ENCODE assay signal across 23 cellular contexts in the genomic region with DNA sequence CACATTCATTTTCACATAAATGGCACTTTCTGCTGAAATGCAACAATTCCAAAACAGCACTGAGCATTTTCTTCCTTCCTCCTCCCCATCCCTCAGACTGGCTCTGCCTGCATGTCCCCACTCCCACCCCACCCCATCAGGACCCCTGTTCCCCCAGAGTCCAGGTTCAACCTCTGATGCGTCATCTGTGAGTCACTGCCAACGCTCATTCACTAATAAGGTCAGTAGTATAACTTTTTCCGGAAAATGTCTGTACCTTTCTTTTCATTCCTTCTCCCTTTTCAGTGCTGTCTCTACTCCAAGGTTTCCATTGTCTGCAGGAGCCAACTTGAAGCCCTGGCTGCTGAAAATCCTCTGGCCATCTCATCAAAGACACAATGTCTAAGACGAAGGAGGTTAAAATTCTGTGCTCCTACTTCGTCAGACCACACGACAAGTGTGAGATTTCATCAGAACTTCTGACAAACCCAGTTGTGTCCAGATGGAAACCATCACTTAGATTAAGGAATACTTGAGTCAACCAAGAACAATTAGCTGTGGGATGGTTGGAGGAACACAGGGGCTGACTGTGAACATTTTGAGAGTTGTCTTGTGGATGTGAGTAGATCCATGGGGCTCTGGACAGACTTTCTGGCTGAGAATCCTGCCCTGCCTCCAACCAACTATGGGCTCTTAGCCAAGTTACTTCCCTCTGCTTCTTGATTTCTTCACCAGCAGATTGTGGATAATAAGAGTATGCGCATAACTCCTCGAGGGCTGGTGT. TPM values are rescaled to one million over a fixed set of nuclear protein-coding genes. Genes with fewer than 3 reads are reported as not detected.
DNase-seq lines count a peak whose midpoint lies in the region; ATAC-seq, FAIRE-seq and TF ChIP-seq lines count a peak whose summit lies in the region.
"Had no signal": no experiment of that assay in that cellular context is flagged by ENCODE, and none has a peak within 500 bp of the region (broad histone marks: within the 10 kb centered on the region; RNA-seq: fewer than 3 reads in every experiment).

No MANE protein-coding gene starts in this region.

- no peak for TF ChIP-seq RAD21 in A549 (conservative IDR thresholded peaks at IDR 0.05 in 1 of 2, IDR thresholded peaks at IDR 0.05 in 1 of 2)
- no peak for TF ChIP-seq RAD21 in SK-N-SH (IDR thresholded peaks at IDR 0.05; ENCODE audit: low read length)

- peaks cover 15% of the 10 kb centered on the region for H3K4me1 ChIP-seq in A549
- H3K4me1 ChIP-seq in SK-N-SH (ENCODE audit: control insufficient read depth in 1 of 2, insufficient read depth in 2 of 2, low read depth in 1 of 2, low read length in 1 of 2): peaks cover 0 to 7% of the 10 kb centered on the region in 2 experiments; a peak in 1 of 4 replicates
- H3K4me1 ChIP-seq: neural progenitor cell, psoas muscle, SJCRH30 had no signal

- H3K27me3 ChIP-seq in SK-N-SH (ENCODE audit: insufficient read depth): no peaks in the 10 kb centered on the region
- H3K27me3 ChIP-seq: brain microvascular endothelial cell, neural progenitor cell had no signal

- TF ChIP-seq EP300 in A549 (IDR thresholded peaks at IDR 0.05) (no peak), SK-N-SH (IDR thresholded peaks at IDR 0.05; ENCODE audit: borderline replicate concordance in 1 of 2, low read depth in 1 of 2, low read length in 1 of 2) (no peak)

- H3K36me3 Mint-ChIP-seq in Calu3 (ENCODE audit: insufficient read depth, unreplicated experiment): no peaks in the 10 kb centered on the region
- H3K36me3 Mint-ChIP-seq: activated naive CD8-positive, alpha-beta T cell treated with anti-CD3 and anti-CD28 coated beads for 36 hours; CD8-positive, alpha-beta T cell; mesothelial cell of epicardium; neural progenitor cell had no signal

- H3K4me2 ChIP-seq in A549: peak overlapping the region; percentile 46
- H3K4me2 ChIP-seq in SK-N-SH: no peak overlapping the region
- H3K4me2 ChIP-seq: neural progenitor cell had no signal

- H2AFZ ChIP-seq in SK-N-SH (ENCODE audit: low read depth): no peak overlapping the region
- H2AFZ ChIP-seq: neural progenitor cell had no signal

- POLR2A ChIA-PET in A549 (lab: Yijun Ruan, JAX) (no interaction called here), SK-N-SH (lab: Yijun Ruan, JAX) (no interaction called here)

- peaks cover 17% of the 10 kb centered on the region for H3K27me3 Mint-ChIP-seq in Calu3 (ENCODE audit: unreplicated experiment)

- H3K9me2 ChIP-seq in SK-N-SH: no peaks in the 10 kb centered on the region

- CTCF ChIA-PET in A549 (lab: Yijun Ruan, JAX): interaction anchor here (0.8 to 1.4 kb wide), 3 partner anchors 81 to 219 kb away, joined by 3 to 5 read pairs (median 4); no protein-coding TSS in a partner anchor
- CTCF ChIA-PET in SK-N-SH (lab: Yijun Ruan, JAX): no interaction called here
- CTCF ChIA-PET in Calu3 (lab: Charles Lee): interaction anchor here (0.8 kb wide), 1 partner anchor 105 kb away, joined by 3 read pairs; a partner anchor contains a TSS

- H3K4me3 Mint-ChIP-seq in Calu3 (ENCODE audit: low read depth, unreplicated experiment): no peak overlapping the region
- H3K4me3 Mint-ChIP-seq: activated B cell treated with CpG ODN at 0.5 μM for 24 hours; activated CD8-positive, alpha-beta T cell treated with anti-CD3 and anti-CD28 coated beads for 36 hours; activated naive CD8-positive, alpha-beta T cell treated with anti-CD3 and anti-CD28 coated beads for 36 hours; CD8-positive, alpha-beta T cell; mesothelial cell of epicardium; neural progenitor cell; T-helper 17 cell had no signal

- DNase-seq in A549 (ENCODE audit: low read depth in 1 of 2, low spot score in 1 of 2) (no peak), ELR (ENCODE audit: low read depth) (peak; percentile 27), SK-N-SH (no peak), fibroblast of pulmonary artery (ENCODE audit: low read depth) (peak; percentile 93), Calu3 (no peak), hypothalamus (lab: John Stamatoyannopoulos, UW) (no peak)
- DNase-seq: ACHN; activated B cell treated with CpG ODN at 0.5 μM for 24 hours; activated CD8-positive, alpha-beta T cell treated with anti-CD3 and anti-CD28 coated beads for 36 hours; activated naive CD8-positive, alpha-beta T cell treated with anti-CD3 and anti-CD28 coated beads for 36 hours; activated T-cell treated with anti-CD3 and anti-CD28 coated beads, Interleukin-2, amount 50 U/mL, for 48 hours; brain microvascular endothelial cell; CD8-positive, alpha-beta T cell; DMS79; NCI-H526 treated with DMSO at 0.1 percent for 48 hours; OCI-M1; psoas muscle; SJCRH30; T-helper 17 cell had no signal

- TF ChIP-seq POLR2A in A549 (IDR thresholded peaks at IDR 0.05; ENCODE audit: low read length): no peak

- H3K4me3 ChIP-seq in A549 (no peak overlapping the region), SK-N-SH (ENCODE audit: low read depth in 2 of 2, low read length in 1 of 2) (no peak overlapping the region), fibroblast of pulmonary artery (replicated peaks; ENCODE audit: low read depth, low read length) (no peak overlapping the region)
- H3K4me3 ChIP-seq: neural progenitor cell, psoas muscle, SJCRH30 had no signal

- 60% methylated on average over 7 of the region's 8 CpGs for WGBS in A549 (ENCODE audit: missing lambda C conversion rate)
- 63% methylated on average over 8 of the region's 8 CpGs for WGBS in SK-N-SH (ENCODE audit: low lambda C conversion rate)

- H3K27ac Mint-ChIP-seq in Calu3 (ENCODE audit: unreplicated experiment): no peak overlapping the region
- H3K27ac Mint-ChIP-seq: activated B cell treated with CpG ODN at 0.5 μM for 24 hours; activated CD8-positive, alpha-beta T cell treated with anti-CD3 and anti-CD28 coated beads for 36 hours; activated naive CD8-positive, alpha-beta T cell treated with anti-CD3 and anti-CD28 coated beads for 36 hours; CD8-positive, alpha-beta T cell; mesothelial cell of epicardium; neural progenitor cell; T-helper 17 cell had no signal

- H3K9me3 ChIP-seq in A549 (no peaks in the 10 kb centered on the region), SK-N-SH (no peaks in the 10 kb centered on the region)
- H3K9me3 ChIP-seq: psoas muscle had no signal

- H3K9me3 Mint-ChIP-seq in Calu3 (ENCODE audit: low read depth, unreplicated experiment): peaks cover 6% of the 10 kb centered on the region
- H3K9me3 Mint-ChIP-seq: activated CD8-positive, alpha-beta T cell treated with anti-CD3 and anti-CD28 coated beads for 36 hours; CD8-positive, alpha-beta T cell; mesothelial cell of epicardium had no signal

- no peak overlapping the region for H3K9ac ChIP-seq in SK-N-SH
- H3K9ac ChIP-seq: neural progenitor cell had no signal

- BruUV-seq in Calu3 (replicated peaks; lab: Mats Ljungman, UMichigan): no TSS peak

- H3K79me2 ChIP-seq in SK-N-SH (ENCODE audit: insufficient read depth): no peaks in the 10 kb centered on the region

- no peaks in the 10 kb centered on the region for H3K36me3 ChIP-seq in SK-N-SH (replicated peaks in 1 of 2; ENCODE audit: control insufficient read depth in 1 of 2, insufficient read depth in 2 of 2, low read length in 1 of 2)
- H3K36me3 ChIP-seq: brain microvascular endothelial cell, neural progenitor cell, SJCRH30 had no signal

- peaks cover 5% of the 10 kb centered on the region for H3F3A ChIP-seq in SK-N-SH (replicated peaks; ENCODE audit: insufficient read depth)

- intact Hi-C loops in Calu3 (cut with micrococcal nuclease; ENCODE audit: unreplicated experiment): no loop called here

- TF ChIP-seq CTCF in A549 (IDR thresholded peaks at IDR 0.05) (no peak), SK-N-SH (IDR thresholded peaks at IDR 0.05) (no peak), fibroblast of pulmonary artery (IDR thresholded peaks at IDR 0.05; ENCODE audit: low read length, missing control alignments) (no peak), Calu3 (IDR thresholded peaks at IDR 0.05; ENCODE audit: unreplicated experiment) (no peak)

- FAIRE-seq in A549 (lab: Jason Lieb, UNC): no peak

- ATAC-seq in A549 (no peak), HG02610 (IDR thresholded peaks at IDR 0.05; ENCODE audit: unreplicated experiment) (no peak), GM18502 (IDR thresholded peaks at IDR 0.05; ENCODE audit: poor library complexity, unreplicated experiment) (no peak)
- ATAC-seq: activated CD8-positive, alpha-beta T cell treated with anti-CD3 and anti-CD28 coated beads for 36 hours; CD8-positive, alpha-beta T cell; psoas muscle; T-helper 17 cell had no signal

- H3K4me1 Mint-ChIP-seq in Calu3 (ENCODE audit: low read depth, unreplicated experiment): no peaks in the 10 kb centered on the region
- H3K4me1 Mint-ChIP-seq: activated B cell treated with CpG ODN at 0.5 μM for 24 hours, mesothelial cell of epicardium, neural progenitor cell, T-helper 17 cell had no signal

- H4K20me1 ChIP-seq in SK-N-SH (ENCODE audit: insufficient read depth): no peaks in the 10 kb centered on the region

- peak overlapping the region in 1 of 2 experiments; percentile 52; a peak in 2 of 6 replicates for H3K27ac ChIP-seq in A549
- H3K27ac ChIP-seq in SK-N-SH (ENCODE audit: low read depth in 2 of 2, low read length in 1 of 2): no peak overlapping the region
- H3K27ac ChIP-seq: brain microvascular endothelial cell, neural progenitor cell, psoas muscle, SJCRH30 had no signal

TF ChIP-seq in A549, 52 proteins besides CTCF, POLR2A, EP300 and RAD21 (continues in another document):
- no peak for TF ChIP-seq NFE2L2 (conservative IDR thresholded peaks at IDR 0.05; ENCODE audit: low read length)

TF ChIP-seq in SK-N-SH, 30 proteins besides CTCF, POLR2A, EP300 and RAD21 (continues in another document):
- TF ChIP-seq FOSL2 (IDR thresholded peaks at IDR 0.05; ENCODE audit: borderline replicate concordance, low read depth): peak; percentile 39; the same call in 1 of the 2 replicates
- peak; percentile 33; the same call in 1 of the 2 replicates for TF ChIP-seq NFIC (IDR thresholded peaks at IDR 0.05; ENCODE audit: borderline replicate concordance)

RNA-seq across cellular contexts. Expression of a gene that starts 35.6 kb away (rescaled TPM):
- not detected in 2 replicates for polyA plus RNA-seq in A549 (2011; rRNA removed)
- not detected in 2 replicates for polyA plus RNA-seq in A549 (2012; cell fraction: cytosol; rRNA removed)
- polyA plus RNA-seq in A549 (2012; cell fraction: nucleus; rRNA removed): not detected in 2 replicates
- not detected in 3 replicates for polyA plus RNA-seq in A549 (2017; fragmentation: RNase III; extraction: RNeasy Plus Mini Kit Qiagen cat#74134 plus additional on column Dnase treatment)
- not detected in 2 replicates for polyA minus RNA-seq in A549 (2011; rRNA and poly(A)+ RNA removed)
- 0.13 TPM in 1 of 2 replicates, not detected in the other for polyA plus RNA-seq in SK-N-SH (2012; rRNA removed)
- polyA plus RNA-seq in SK-N-SH (2012; cell fraction: cytosol; rRNA removed): 0.07 and 0.12 TPM in 2 replicates
- polyA plus RNA-seq in SK-N-SH (2012; cell fraction: nucleus; rRNA removed): 0.04 TPM in 1 of 2 replicates, not detected in the other
- not detected in 2 replicates for total RNA-seq in Calu3 (2022)
- total RNA-seq: activated CD8-positive, alpha-beta T cell treated with anti-CD3 and anti-CD28 coated beads for 36 hours; mesothelial cell of epicardium; SJCRH30 had no signal

RNA-seq across cellular contexts. Expression of a gene that starts 52.2 kb away (rescaled TPM):
- polyA plus RNA-seq in A549 (2011; rRNA removed): 3.2 and 3.4 TPM in 2 replicates
- 0.87 and 1.0 TPM in 2 replicates for polyA plus RNA-seq in A549 (2012; cell fraction: cytosol; rRNA removed)
- polyA plus RNA-seq in A549 (2012; cell fraction: nucleus; rRNA removed): 0.83 and 1.5 TPM in 2 replicates
- polyA plus RNA-seq in A549 (2017; fragmentation: RNase III; extraction: RNeasy Plus Mini Kit Qiagen cat#74134 plus additional on column Dnase treatment): 0.75 to 1.8 TPM (median 1.0 TPM) in 3 replicates
- 1.9 and 4.2 TPM in 2 replicates for polyA minus RNA-seq in A549 (2011; rRNA and poly(A)+ RNA removed)
- 2.9 and 5.1 TPM in 2 replicates for polyA plus RNA-seq in SK-N-SH (2012; rRNA removed)
- polyA plus RNA-seq in SK-N-SH (2012; cell fraction: cytosol; rRNA removed): 3.1 and 3.8 TPM in 2 replicates
- polyA plus RNA-seq in SK-N-SH (2012; cell fraction: nucleus; rRNA removed): 2.1 and 2.8 TPM in 2 replicates
- total RNA-seq in Calu3 (2022): 0.42 and 0.44 TPM in 2 replicates
- total RNA-seq: SJCRH30 had no signal

Comparison
In these comparisons a context has a peak if more than half of its experiments do, and no peak if none do; other contexts are left out.
1. DNase-seq: peak in ELR (single experiment) and fibroblast of pulmonary artery (single experiment); none in A549 (0 of 2), SK-N-SH (single experiment), Calu3 (single experiment) and hypothalamus (0 of 51).